In genomic region chr3:51678186-51678585, GRCh38 we compare ENCODE assay signal across 28 cellular contexts. TPM values are rescaled to one million over a fixed set of nuclear protein-coding genes. Genes with fewer than 3 reads are reported as not detected.
DNase-seq lines count a peak whose midpoint lies in the region; ATAC-seq and TF ChIP-seq lines count a peak whose summit lies in the region.
"Had no signal": no experiment of that assay in that cellular context is flagged by ENCODE, and none has a peak within 500 bp of the region (broad histone marks: within the 10 kb centered on the region; RNA-seq: fewer than 3 reads in every experiment).

No MANE protein-coding gene starts in this region.

- peaks cover 46 to 100% (median 82%) of the 10 kb centered on the region in 6 donors for H3K4me1 ChIP-seq in spleen
- H3K4me1 ChIP-seq: parathyroid adenoma had no signal

- no peak overlapping the region for H3K4me3 Mint-ChIP-seq in activated naive CD4-positive, alpha-beta T cell treated with anti-CD3 and anti-CD28 coated beads for 36 hours
- H3K4me3 Mint-ChIP-seq in effector memory CD8-positive, alpha-beta T cell, result peak overlapping the region in 1 of 2 donors; percentile 34
- H3K4me3 Mint-ChIP-seq in chondrocyte (ENCODE audit: unreplicated experiment), result no peak overlapping the region
- H3K4me3 Mint-ChIP-seq: nephron; stimulated activated naive CD8-positive, alpha-beta T cell treated with anti-CD3 and anti-CD28 coated beads, Interleukin-15, Interleukin-2, amounts not matched to agents 100 ng/mL and 50 ng/mL, for 24 hours had no signal

- no peaks in the 10 kb centered on the region for H3K9me3 ChIP-seq in spleen
- H3K9me3 ChIP-seq: right atrium auricular region, tibial nerve had no signal

- peak overlapping the region; percentile 82 for H3K27ac ChIP-seq in RWPE1
- H3K27ac ChIP-seq in spleen, result peak overlapping the region in 3 of 8 donors; percentile 66 to 84 (median 78)
- H3K27ac ChIP-seq: C4-2B, parathyroid adenoma, right atrium auricular region, tibial nerve had no signal

- no peak for ATAC-seq in effector memory CD8-positive, alpha-beta T cell (replicated peaks)
- ATAC-seq in left cardiac atrium, result no peak
- ATAC-seq: PC-3 had no signal

- no peaks in the 10 kb centered on the region for H3K27me3 Mint-ChIP-seq in activated naive CD4-positive, alpha-beta T cell treated with anti-CD3 and anti-CD28 coated beads for 36 hours (ENCODE audit: low read depth)
- no peaks in the 10 kb centered on the region for H3K27me3 Mint-ChIP-seq in effector memory CD8-positive, alpha-beta T cell
- H3K27me3 Mint-ChIP-seq in chondrocyte (ENCODE audit: low read depth), result no peaks in the 10 kb centered on the region
- H3K27me3 Mint-ChIP-seq: stimulated activated naive CD8-positive, alpha-beta T cell treated with anti-CD3 and anti-CD28 coated beads, Interleukin-15, Interleukin-2, amounts not matched to agents 100 ng/mL and 50 ng/mL, for 24 hours had no signal

- H3K36me3 ChIP-seq in spleen, result peaks cover 0 to 77% (median 3%) of the 10 kb centered on the region in 6 donors

- no peak for TF ChIP-seq POLR2A in spleen (IDR thresholded peaks at IDR 0.05)

- H3K4me1 Mint-ChIP-seq in activated naive CD4-positive, alpha-beta T cell treated with anti-CD3 and anti-CD28 coated beads for 36 hours (ENCODE audit: low read depth), result peaks cover 88% of the 10 kb centered on the region
- peaks cover 80 to 85% of the 10 kb centered on the region in 2 donors for H3K4me1 Mint-ChIP-seq in effector memory CD8-positive, alpha-beta T cell (ENCODE audit: low read depth in 2 of 2)
- peaks cover 32% of the 10 kb centered on the region for H3K4me1 Mint-ChIP-seq in chondrocyte (ENCODE audit: low read depth)

- intact Hi-C loops in activated naive CD4-positive, alpha-beta T cell treated with anti-CD3 and anti-CD28 coated beads for 36 hours (cut with micrococcal nuclease), result no loop called here
- intact Hi-C loops in spleen (cut with DNase I; ENCODE audit: low total_unique reads) (loop anchor here (10.0 kb wide), 1 partner anchor 293 kb away; the partner anchor contains the start of gene MANF), left cardiac atrium (cut with DNase I) (no loop called here)

- no peak for DNase-seq in activated naive CD4-positive, alpha-beta T cell treated with anti-CD3 and anti-CD28 coated beads for 36 hours
- no peak for DNase-seq in activated naive CD4-positive, alpha-beta T cell treated with Interleukin-2 at 50 U/mL for 16 hours
- DNase-seq in RWPE1 (ENCODE audit: low spot score) (no peak), spleen (peak; percentile 58), SHP77 treated with DMSO at 0.1 percent for 48 hours (lab: John Stamatoyannopoulos, UW) (no peak), left cardiac atrium (no peak), chondrocyte (ENCODE audit: low spot score) (no peak)
- DNase-seq in effector memory CD8-positive, alpha-beta T cell, result no peak
- DNase-seq: activated CD4-positive, alpha-beta T cell treated with anti-CD3 and anti-CD28 coated beads for 4 hours; cerebellar nuclear complex; DMS 273 treated with DMSO at 0.1 percent for 48 hours; effector CD4-positive, alpha-beta T cell; foreskin melanocyte; H7; KG1; NCI-H146; NCI-H2171; NCI-H510A treated with DMSO at 0.1 percent for 48 hours; PC-3; Right ventricle myocardium superior; stimulated activated CD4-positive, alpha-beta T cell treated with anti-CD3 and anti-CD28 coated beads, Interleukin-4, amount 100 ng/mL, for 24 hours had no signal

- CTCF ChIA-PET in activated naive CD4-positive, alpha-beta T cell treated with anti-CD3 and anti-CD28 coated beads for 36 hours (lab: Charles Lee), result interaction anchor here (0.7 to 0.8 kb wide), 2 partner anchors 9 to 66 kb away, joined by 3 to 4 read pairs; no protein-coding TSS in a partner anchor
- CTCF ChIA-PET in RWPE1 (lab: Yijun Ruan, JAX), result interaction anchor here (1.3 kb wide), 1 partner anchor 176 kb away, joined by 3 read pairs; no protein-coding TSS in a partner anchor

- H3K9me3 Mint-ChIP-seq in activated naive CD4-positive, alpha-beta T cell treated with anti-CD3 and anti-CD28 coated beads for 36 hours, result no peaks in the 10 kb centered on the region
- H3K9me3 Mint-ChIP-seq in effector memory CD8-positive, alpha-beta T cell, result no peaks in the 10 kb centered on the region
- H3K9me3 Mint-ChIP-seq in chondrocyte (ENCODE audit: low read depth), result no peaks in the 10 kb centered on the region
- H3K9me3 Mint-ChIP-seq: nephron; stimulated activated naive CD8-positive, alpha-beta T cell treated with anti-CD3 and anti-CD28 coated beads, Interleukin-15, Interleukin-2, amounts not matched to agents 100 ng/mL and 50 ng/mL, for 24 hours had no signal

- no peak overlapping the region for H3K4me3 ChIP-seq in spleen
- H3K4me3 ChIP-seq: right atrium auricular region, tibial nerve had no signal

- H3K27ac Mint-ChIP-seq in activated naive CD4-positive, alpha-beta T cell treated with anti-CD3 and anti-CD28 coated beads for 36 hours, result peak overlapping the region; percentile 17
- peak overlapping the region; percentile 32 to 87 for H3K27ac Mint-ChIP-seq in effector memory CD8-positive, alpha-beta T cell
- H3K27ac Mint-ChIP-seq in chondrocyte (ENCODE audit: unreplicated experiment), result no peak overlapping the region
- H3K27ac Mint-ChIP-seq: nephron had no signal

- TF ChIP-seq CTCF in RWPE1 (conservative IDR thresholded peaks at IDR 0.05; ENCODE audit: low read depth), result no peak
- TF ChIP-seq CTCF in spleen (IDR thresholded peaks at IDR 0.05 in 8 of 11, conservative IDR thresholded peaks at IDR 0.05 in 3 of 11), result no peak
- no peak for TF ChIP-seq CTCF in chondrocyte (IDR thresholded peaks at IDR 0.05)

- POLR2A ChIA-PET in RWPE1 (lab: Yijun Ruan, JAX; ENCODE audit: low non-redundant PET), result no interaction called here

- H3K36me3 Mint-ChIP-seq in activated naive CD4-positive, alpha-beta T cell treated with anti-CD3 and anti-CD28 coated beads for 36 hours (ENCODE audit: low read depth), result peaks cover 23% of the 10 kb centered on the region
- peaks cover 12% of the 10 kb centered on the region for H3K36me3 Mint-ChIP-seq in effector memory CD8-positive, alpha-beta T cell (ENCODE audit: insufficient read depth)
- peaks cover 4% of the 10 kb centered on the region for H3K36me3 Mint-ChIP-seq in chondrocyte (ENCODE audit: low read depth)

- whole genome bisulfite sequencing in spleen, 5 donors, result 86 to 92% (median 88%) methylated on average over 1 of the region's 1 CpG; no CpG with 5 or more reads in 1 of the 5 donors

- H3K27me3 ChIP-seq in spleen (replicated peaks in 1 of 7), result no peaks in the 10 kb centered on the region
- H3K27me3 ChIP-seq: right atrium auricular region, tibial nerve had no signal

RNA-seq across cellular contexts. Expression of gene TEX264, which starts 7.1 kb away (rescaled TPM):
- 10 to 100 TPM; 23.7 to 26.6 TPM for total RNA-seq in activated naive CD4-positive, alpha-beta T cell treated with anti-CD3 and anti-CD28 coated beads for 36 hours
- total RNA-seq in spleen (10 to 100 TPM; 29.8 to 66.3 (median 46.0) TPM), left cardiac atrium (10 to 100 TPM; 44.1 TPM), chondrocyte (43.0 to 45.0 TPM (median 45.0 TPM) in 3 replicates)
- 10 to 100 TPM; 49.9 to 73.1 (median 57.9) TPM for polyA plus RNA-seq in spleen

RNA-seq across cellular contexts. Expression of gene GRM2, which starts 28.7 kb away (rescaled TPM):
- under 1 TPM in 1 of 2 experiments, not detected in 1; 0.07 TPM for total RNA-seq in activated naive CD4-positive, alpha-beta T cell treated with anti-CD3 and anti-CD28 coated beads for 36 hours
- total RNA-seq in spleen (1 to 10 TPM; 1.1 to 2.7 (median 1.8) TPM), left cardiac atrium (under 1 TPM; 0.15 to 0.50 TPM), chondrocyte (0.10 TPM in 2 of 3 replicates, not detected in the other)
- 1 to 10 TPM in 1 of 3 donors, under 1 TPM in 2; 0.17 to 1.1 (median 0.61) TPM for polyA plus RNA-seq in spleen
- polyA plus RNA-seq: AG04450 had no signal
